1 cellular context compared by ENCODE assay signal in the genomic region with DNA sequence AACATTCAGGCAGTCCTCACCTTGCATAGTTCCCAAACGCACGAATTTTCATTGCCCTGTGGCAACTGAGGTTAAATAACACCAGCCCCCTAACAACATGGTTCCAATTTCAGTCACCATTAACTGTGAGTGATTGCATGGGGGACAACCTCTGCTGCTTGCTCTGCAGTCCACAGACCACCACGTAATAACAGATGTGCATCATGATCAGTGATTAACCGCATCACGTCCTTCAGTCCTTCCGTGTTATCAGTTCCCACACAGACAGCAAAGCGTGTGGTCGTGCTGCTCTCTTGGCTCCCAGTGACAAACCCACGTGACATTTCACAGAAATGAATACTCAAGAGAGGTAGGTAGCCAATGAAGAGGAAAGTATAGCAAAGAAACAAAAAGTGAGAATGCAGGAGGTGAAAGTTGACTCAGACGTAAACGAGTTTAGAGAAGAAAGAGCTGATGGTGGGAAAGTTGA.
TF ChIP-seq lines count a peak whose summit lies in the region.

No MANE protein-coding gene starts in this region.

TF ChIP-seq in GM23338, 12 proteins besides CTCF, POLR2A, EP300 and RAD21 (continued from another document):
- TF ChIP-seq, protein P1, sequence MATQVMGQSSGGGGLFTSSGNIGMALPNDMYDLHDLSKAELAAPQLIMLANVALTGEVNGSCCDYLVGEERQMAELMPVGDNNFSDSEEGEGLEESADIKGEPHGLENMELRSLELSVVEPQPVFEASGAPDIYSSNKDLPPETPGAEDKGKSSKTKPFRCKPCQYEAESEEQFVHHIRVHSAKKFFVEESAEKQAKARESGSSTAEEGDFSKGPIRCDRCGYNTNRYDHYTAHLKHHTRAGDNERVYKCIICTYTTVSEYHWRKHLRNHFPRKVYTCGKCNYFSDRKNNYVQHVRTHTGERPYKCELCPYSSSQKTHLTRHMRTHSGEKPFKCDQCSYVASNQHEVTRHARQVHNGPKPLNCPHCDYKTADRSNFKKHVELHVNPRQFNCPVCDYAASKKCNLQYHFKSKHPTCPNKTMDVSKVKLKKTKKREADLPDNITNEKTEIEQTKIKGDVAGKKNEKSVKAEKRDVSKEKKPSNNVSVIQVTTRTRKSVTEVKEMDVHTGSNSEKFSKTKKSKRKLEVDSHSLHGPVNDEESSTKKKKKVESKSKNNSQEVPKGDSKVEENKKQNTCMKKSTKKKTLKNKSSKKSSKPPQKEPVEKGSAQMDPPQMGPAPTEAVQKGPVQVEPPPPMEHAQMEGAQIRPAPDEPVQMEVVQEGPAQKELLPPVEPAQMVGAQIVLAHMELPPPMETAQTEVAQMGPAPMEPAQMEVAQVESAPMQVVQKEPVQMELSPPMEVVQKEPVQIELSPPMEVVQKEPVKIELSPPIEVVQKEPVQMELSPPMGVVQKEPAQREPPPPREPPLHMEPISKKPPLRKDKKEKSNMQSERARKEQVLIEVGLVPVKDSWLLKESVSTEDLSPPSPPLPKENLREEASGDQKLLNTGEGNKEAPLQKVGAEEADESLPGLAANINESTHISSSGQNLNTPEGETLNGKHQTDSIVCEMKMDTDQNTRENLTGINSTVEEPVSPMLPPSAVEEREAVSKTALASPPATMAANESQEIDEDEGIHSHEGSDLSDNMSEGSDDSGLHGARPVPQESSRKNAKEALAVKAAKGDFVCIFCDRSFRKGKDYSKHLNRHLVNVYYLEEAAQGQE (IDR thresholded peaks at IDR 0.05; ENCODE audit: unreplicated experiment), result no peak
- TF ChIP-seq POLR2AphosphoS5 (IDR thresholded peaks at IDR 0.05; ENCODE audit: low read depth) (no peak), ZNF114 (CRISPR knock-in tag; IDR thresholded peaks at IDR 0.05) (no peak), STAT1 (IDR thresholded peaks at IDR 0.05; ENCODE audit: unreplicated experiment) (no peak), CREB1 (CRISPR knock-in tag; IDR thresholded peaks at IDR 0.05; ENCODE audit: low read depth) (no peak)
- TF ChIP-seq, protein P2, sequence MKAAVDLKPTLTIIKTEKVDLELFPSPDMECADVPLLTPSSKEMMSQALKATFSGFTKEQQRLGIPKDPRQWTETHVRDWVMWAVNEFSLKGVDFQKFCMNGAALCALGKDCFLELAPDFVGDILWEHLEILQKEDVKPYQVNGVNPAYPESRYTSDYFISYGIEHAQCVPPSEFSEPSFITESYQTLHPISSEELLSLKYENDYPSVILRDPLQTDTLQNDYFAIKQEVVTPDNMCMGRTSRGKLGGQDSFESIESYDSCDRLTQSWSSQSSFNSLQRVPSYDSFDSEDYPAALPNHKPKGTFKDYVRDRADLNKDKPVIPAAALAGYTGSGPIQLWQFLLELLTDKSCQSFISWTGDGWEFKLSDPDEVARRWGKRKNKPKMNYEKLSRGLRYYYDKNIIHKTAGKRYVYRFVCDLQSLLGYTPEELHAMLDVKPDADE (IDR thresholded peaks at IDR 0.05), result no peak
- TF ChIP-seq, protein P3, sequence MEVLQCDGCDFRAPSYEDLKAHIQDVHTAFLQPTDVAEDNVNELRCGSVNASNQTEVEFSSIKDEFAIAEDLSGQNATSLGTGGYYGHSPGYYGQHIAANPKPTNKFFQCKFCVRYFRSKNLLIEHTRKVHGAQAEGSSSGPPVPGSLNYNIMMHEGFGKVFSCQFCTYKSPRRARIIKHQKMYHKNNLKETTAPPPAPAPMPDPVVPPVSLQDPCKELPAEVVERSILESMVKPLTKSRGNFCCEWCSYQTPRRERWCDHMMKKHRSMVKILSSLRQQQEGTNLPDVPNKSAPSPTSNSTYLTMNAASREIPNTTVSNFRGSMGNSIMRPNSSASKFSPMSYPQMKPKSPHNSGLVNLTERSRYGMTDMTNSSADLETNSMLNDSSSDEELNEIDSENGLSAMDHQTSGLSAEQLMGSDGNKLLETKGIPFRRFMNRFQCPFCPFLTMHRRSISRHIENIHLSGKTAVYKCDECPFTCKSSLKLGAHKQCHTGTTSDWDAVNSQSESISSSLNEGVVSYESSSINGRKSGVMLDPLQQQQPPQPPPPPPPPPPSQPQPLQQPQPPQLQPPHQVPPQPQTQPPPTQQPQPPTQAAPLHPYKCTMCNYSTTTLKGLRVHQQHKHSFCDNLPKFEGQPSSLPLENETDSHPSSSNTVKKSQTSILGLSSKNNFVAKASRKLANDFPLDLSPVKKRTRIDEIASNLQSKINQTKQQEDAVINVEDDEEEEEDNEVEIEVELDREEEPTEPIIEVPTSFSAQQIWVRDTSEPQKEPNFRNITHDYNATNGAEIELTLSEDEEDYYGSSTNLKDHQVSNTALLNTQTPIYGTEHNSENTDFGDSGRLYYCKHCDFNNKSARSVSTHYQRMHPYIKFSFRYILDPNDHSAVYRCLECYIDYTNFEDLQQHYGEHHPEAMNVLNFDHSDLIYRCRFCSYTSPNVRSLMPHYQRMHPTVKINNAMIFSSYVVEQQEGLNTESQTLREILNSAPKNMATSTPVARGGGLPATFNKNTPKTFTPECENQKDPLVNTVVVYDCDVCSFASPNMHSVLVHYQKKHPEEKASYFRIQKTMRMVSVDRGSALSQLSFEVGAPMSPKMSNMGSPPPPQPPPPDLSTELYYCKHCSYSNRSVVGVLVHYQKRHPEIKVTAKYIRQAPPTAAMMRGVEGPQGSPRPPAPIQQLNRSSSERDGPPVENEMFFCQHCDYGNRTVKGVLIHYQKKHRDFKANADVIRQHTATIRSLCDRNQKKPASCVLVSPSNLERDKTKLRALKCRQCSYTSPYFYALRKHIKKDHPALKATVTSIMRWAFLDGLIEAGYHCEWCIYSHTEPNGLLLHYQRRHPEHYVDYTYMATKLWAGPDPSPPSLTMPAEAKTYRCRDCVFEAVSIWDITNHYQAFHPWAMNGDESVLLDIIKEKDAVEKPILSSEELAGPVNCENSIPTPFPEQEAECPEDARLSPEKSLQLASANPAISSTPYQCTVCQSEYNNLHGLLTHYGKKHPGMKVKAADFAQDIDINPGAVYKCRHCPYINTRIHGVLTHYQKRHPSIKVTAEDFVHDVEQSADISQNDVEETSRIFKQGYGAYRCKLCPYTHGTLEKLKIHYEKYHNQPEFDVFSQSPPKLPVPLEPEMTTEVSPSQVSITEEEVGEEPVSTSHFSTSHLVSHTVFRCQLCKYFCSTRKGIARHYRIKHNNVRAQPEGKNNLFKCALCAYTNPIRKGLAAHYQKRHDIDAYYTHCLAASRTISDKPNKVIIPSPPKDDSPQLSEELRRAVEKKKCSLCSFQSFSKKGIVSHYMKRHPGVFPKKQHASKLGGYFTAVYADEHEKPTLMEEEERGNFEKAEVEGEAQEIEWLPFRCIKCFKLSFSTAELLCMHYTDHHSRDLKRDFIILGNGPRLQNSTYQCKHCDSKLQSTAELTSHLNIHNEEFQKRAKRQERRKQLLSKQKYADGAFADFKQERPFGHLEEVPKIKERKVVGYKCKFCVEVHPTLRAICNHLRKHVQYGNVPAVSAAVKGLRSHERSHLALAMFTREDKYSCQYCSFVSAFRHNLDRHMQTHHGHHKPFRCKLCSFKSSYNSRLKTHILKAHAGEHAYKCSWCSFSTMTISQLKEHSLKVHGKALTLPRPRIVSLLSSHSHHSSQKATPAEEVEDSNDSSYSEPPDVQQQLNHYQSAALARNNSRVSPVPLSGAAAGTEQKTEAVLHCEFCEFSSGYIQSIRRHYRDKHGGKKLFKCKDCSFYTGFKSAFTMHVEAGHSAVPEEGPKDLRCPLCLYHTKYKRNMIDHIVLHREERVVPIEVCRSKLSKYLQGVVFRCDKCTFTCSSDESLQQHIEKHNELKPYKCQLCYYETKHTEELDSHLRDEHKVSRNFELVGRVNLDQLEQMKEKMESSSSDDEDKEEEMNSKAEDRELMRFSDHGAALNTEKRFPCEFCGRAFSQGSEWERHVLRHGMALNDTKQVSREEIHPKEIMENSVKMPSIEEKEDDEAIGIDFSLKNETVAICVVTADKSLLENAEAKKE (CRISPR knock-in tag; IDR thresholded peaks at IDR 0.05), result no peak
TF ChIP-seq in GM23338: peak in this region for 0.
